Comparison of ENCODE assay signal across 7 cellular contexts in genomic region chr1:228213917-228214808, GRCh38. TPM values are rescaled to one million over a fixed set of nuclear protein-coding genes. Genes with fewer than 3 reads are reported as not detected.
DNase-seq lines count a peak whose midpoint lies in the region; ATAC-seq and TF ChIP-seq lines count a peak whose summit lies in the region.

No MANE protein-coding gene starts in this region.

- H3K9me3 ChIP-seq in HCT116 (ENCODE audit: control insufficient read depth in 1 of 2, insufficient read depth in 1 of 2, low read depth in 1 of 2, low read length in 2 of 2), result no peaks in the 10 kb centered on the region
- no peaks in the 10 kb centered on the region for H3K9me3 ChIP-seq in right cardiac atrium (ENCODE audit: control insufficient read depth, low read length)

- no peaks in the 10 kb centered on the region for H3K9me2 ChIP-seq in HCT116 (ENCODE audit: insufficient read depth)

- H3K79me2 ChIP-seq in HCT116 (ENCODE audit: insufficient read depth, low read length), result no peaks in the 10 kb centered on the region

- no peak for TF ChIP-seq POLR2A in HCT116 (IDR thresholded peaks at IDR 0.05; ENCODE audit: borderline replicate concordance, extremely low read depth, insufficient read depth, insufficient read length)

- DNase-seq in HCT116 (ENCODE audit: low read depth, low spot score), result no peak
- peak; percentile 39 for DNase-seq in activated CD8-positive, alpha-beta T cell treated with anti-CD3 and anti-CD28 coated beads for 36 hours
- DNase-seq in right cardiac atrium, result peak in 1 of 3 donors; percentile 50
- DNase-seq in stimulated activated effector memory CD8-positive, alpha-beta T cell treated with anti-CD3 and anti-CD28 coated beads, Interleukin-12 subunit alpha, Interleukin-12 subunit beta, amount 100 ng/mL, for 72 hours (ENCODE audit: low spot score in 2 of 2), result no peak
- no peak for DNase-seq in NCI-H526 (lab: John Stamatoyannopoulos, UW)

- no peak for TF ChIP-seq CTCF in HCT116 (IDR thresholded peaks at IDR 0.05 in 2 of 3, conservative IDR thresholded peaks at IDR 0.05 in 1 of 3; ENCODE audit: borderline replicate concordance in 1 of 3, insufficient read depth in 1 of 3, low read depth in 2 of 3, low read length in 2 of 3)
- no peak for TF ChIP-seq CTCF in activated CD8-positive, alpha-beta T cell treated with anti-CD3 and anti-CD28 coated beads for 36 hours (IDR thresholded peaks at IDR 0.05)

- peak overlapping the region; percentile 47; the same call in 1 of the 2 replicates for H3K27ac ChIP-seq in HCT116 (ENCODE audit: low read depth, low read length)
- H3K27ac ChIP-seq in right cardiac atrium (ENCODE audit: low read length), result no peak overlapping the region

- peak overlapping the region; percentile 83 for H3K4me3 Mint-ChIP-seq in activated CD8-positive, alpha-beta T cell treated with anti-CD3 and anti-CD28 coated beads for 36 hours
- H3K4me3 Mint-ChIP-seq in stimulated activated effector memory CD8-positive, alpha-beta T cell treated with anti-CD3 and anti-CD28 coated beads, Interleukin-12 subunit alpha, Interleukin-12 subunit beta, amount 100 ng/mL, for 72 hours, result peak overlapping the region; percentile 83

- H2AFZ ChIP-seq in HCT116 (ENCODE audit: low read depth, low read length, poor library complexity, severe bottlenecking), result no peak overlapping the region

- H3K9ac ChIP-seq in HCT116 (ENCODE audit: low read length), result peak overlapping the region; percentile 25; the same call in 1 of the 2 replicates

- peaks cover 5% of the 10 kb centered on the region for H3K4me1 Mint-ChIP-seq in activated CD8-positive, alpha-beta T cell treated with anti-CD3 and anti-CD28 coated beads for 36 hours (ENCODE audit: low read depth)
- peaks cover 11% of the 10 kb centered on the region for H3K4me1 Mint-ChIP-seq in stimulated activated effector memory CD8-positive, alpha-beta T cell treated with anti-CD3 and anti-CD28 coated beads, Interleukin-12 subunit alpha, Interleukin-12 subunit beta, amount 100 ng/mL, for 72 hours

- H3K36me3 Mint-ChIP-seq in activated CD8-positive, alpha-beta T cell treated with anti-CD3 and anti-CD28 coated beads for 36 hours (ENCODE audit: low read depth), result peaks cover 1% of the 10 kb centered on the region
- no peaks in the 10 kb centered on the region for H3K36me3 Mint-ChIP-seq in stimulated activated effector memory CD8-positive, alpha-beta T cell treated with anti-CD3 and anti-CD28 coated beads, Interleukin-12 subunit alpha, Interleukin-12 subunit beta, amount 100 ng/mL, for 72 hours

- H4K20me1 ChIP-seq in HCT116 (ENCODE audit: insufficient read depth), result no peaks in the 10 kb centered on the region

- H3K36me3 ChIP-seq in HCT116 (ENCODE audit: control insufficient read depth in 1 of 2, insufficient read depth in 2 of 2, low read length in 2 of 2), result no peaks in the 10 kb centered on the region; a peak in 1 of 4 replicates

- H3K9me3 Mint-ChIP-seq in activated CD8-positive, alpha-beta T cell treated with anti-CD3 and anti-CD28 coated beads for 36 hours, result no peaks in the 10 kb centered on the region
- no peaks in the 10 kb centered on the region for H3K9me3 Mint-ChIP-seq in stimulated activated effector memory CD8-positive, alpha-beta T cell treated with anti-CD3 and anti-CD28 coated beads, Interleukin-12 subunit alpha, Interleukin-12 subunit beta, amount 100 ng/mL, for 72 hours

- H3K27me3 ChIP-seq in HCT116 (ENCODE audit: insufficient read depth, low read length), result no peaks in the 10 kb centered on the region
- no peaks in the 10 kb centered on the region for H3K27me3 ChIP-seq in right cardiac atrium (ENCODE audit: control insufficient read depth, insufficient read depth)

- TSS peak; percentile 47 for BruUV-seq in HCT116 (replicated peaks; lab: Mats Ljungman, UMichigan)

- TF ChIP-seq RAD21 in HCT116 (IDR thresholded peaks at IDR 0.05; ENCODE audit: low read depth), result no peak

- H3K4me1 ChIP-seq in HCT116 (ENCODE audit: control insufficient read depth in 1 of 2, insufficient read depth in 2 of 2, low read length in 2 of 2), result peaks cover 20 to 32% of the 10 kb centered on the region in 2 experiments
- H3K4me1 ChIP-seq in right cardiac atrium (ENCODE audit: control insufficient read depth, insufficient read depth, low read length), result no peaks in the 10 kb centered on the region

- intact Hi-C loops in HCT116 (cut with micrococcal nuclease), result loop anchor here (5.0 kb wide), 1 partner anchor 243 kb away; a partner anchor contains a TSS
- intact Hi-C loops in activated CD8-positive, alpha-beta T cell treated with anti-CD3 and anti-CD28 coated beads for 36 hours (cut with micrococcal nuclease), result no loop called here
- intact Hi-C loops in right cardiac atrium (cut with DNase I), result no loop called here

- no peak overlapping the region for H3K27ac Mint-ChIP-seq in activated CD8-positive, alpha-beta T cell treated with anti-CD3 and anti-CD28 coated beads for 36 hours
- no peak overlapping the region for H3K27ac Mint-ChIP-seq in stimulated activated effector memory CD8-positive, alpha-beta T cell treated with anti-CD3 and anti-CD28 coated beads, Interleukin-12 subunit alpha, Interleukin-12 subunit beta, amount 100 ng/mL, for 72 hours

- WGBS in right cardiac atrium, result 44% methylated on average over 48 of the region's 48 CpGs

- ATAC-seq in HCT116 (no peak), right cardiac atrium (peak in 1 of 2 donors; percentile 1), GM21526 (IDR thresholded peaks at IDR 0.05; ENCODE audit: low FRiP score, unreplicated experiment) (no peak), HG02970 (IDR thresholded peaks at IDR 0.05; ENCODE audit: low FRiP score, unreplicated experiment) (no peak)
- ATAC-seq in activated CD8-positive, alpha-beta T cell treated with anti-CD3 and anti-CD28 coated beads for 36 hours, result no peak
- ATAC-seq in stimulated activated effector memory CD8-positive, alpha-beta T cell treated with anti-CD3 and anti-CD28 coated beads, Interleukin-12 subunit alpha, Interleukin-12 subunit beta, amount 100 ng/mL, for 72 hours, result no peak

- RAD21 ChIA-PET in HCT116 (lab: Charles Lee; ENCODE audit: low non-redundant PET in 1 of 2, low total read pairs in 2 of 2, uncharacterized antibody in 2 of 2, unreplicated experiment in 2 of 2), result no interaction called here

- peak overlapping the region; percentile 47 for H3K4me2 ChIP-seq in HCT116 (ENCODE audit: low read length)

- CTCF ChIA-PET in HCT116 (lab: Charles Lee), result interaction anchor here (0.5 to 1.2 kb wide), 10 partner anchors 9 to 179 kb away, joined by 3 to 5 read pairs (median 3); partner anchors contain the start of gene IBA57
- CTCF ChIA-PET in activated CD8-positive, alpha-beta T cell treated with anti-CD3 and anti-CD28 coated beads for 36 hours (lab: Charles Lee), result interaction anchor here (0.5 to 1.3 kb wide), 7 partner anchors 10 to 215 kb away, joined by 3 to 5 read pairs (median 4); no protein-coding TSS in a partner anchor

- H3K4me3 ChIP-seq in HCT116 (replicated peaks in 1 of 2; ENCODE audit: low read depth in 1 of 2, low read length in 2 of 2) (peak overlapping the region; percentile 23 to 37; a peak in 3 of 4 replicates), right cardiac atrium (ENCODE audit: low read length) (peak overlapping the region; percentile 3)

- POLR2A ChIA-PET in HCT116 (lab: Charles Lee), result interaction anchor here (0.9 kb wide), 1 partner anchor 11 kb away, joined by 4 read pairs; no protein-coding TSS in a partner anchor
- POLR2A ChIA-PET in activated CD8-positive, alpha-beta T cell treated with anti-CD3 and anti-CD28 coated beads for 36 hours (lab: Charles Lee), result interaction anchor here (1.0 kb wide), 1 partner anchor 77 kb away, joined by 3 read pairs; no protein-coding TSS in a partner anchor

- no peaks in the 10 kb centered on the region for H3K27me3 Mint-ChIP-seq in activated CD8-positive, alpha-beta T cell treated with anti-CD3 and anti-CD28 coated beads for 36 hours

TF ChIP-seq in HCT116, 20 proteins besides CTCF, POLR2A, EP300 and RAD21:
- no peak for TF ChIP-seq CEBPB (IDR thresholded peaks at IDR 0.05; ENCODE audit: low read depth)
- TF ChIP-seq POLR2AphosphoS5 (IDR thresholded peaks at IDR 0.05; ENCODE audit: low read depth, low read length), result no peak
- TF ChIP-seq SP1 (IDR thresholded peaks at IDR 0.05; ENCODE audit: low read depth), result no peak
- no peak for TF ChIP-seq SIN3A (IDR thresholded peaks at IDR 0.05; ENCODE audit: low read depth)

RNA-seq across cellular contexts. Expression of gene OBSCN, which starts 6.3 kb away (rescaled TPM):
- total RNA-seq in HCT116 (2021; ENCODE audit: unreplicated experiment) (16.6 TPM), right cardiac atrium (100 to 1,000 TPM; 144 to 196 (median 183) TPM)
- 10.3 and 10.5 TPM in 2 replicates for polyA plus RNA-seq in HCT116 (2012)
- 10 to 100 TPM; 21.6 to 23.7 TPM for total RNA-seq in activated CD8-positive, alpha-beta T cell treated with anti-CD3 and anti-CD28 coated beads for 36 hours
- 234 TPM for polyA plus RNA-seq in right cardiac atrium

RNA-seq across cellular contexts. Expression of gene IBA57, which starts 48.6 kb away (rescaled TPM):
- total RNA-seq in HCT116 (2021; ENCODE audit: unreplicated experiment) (11.6 TPM), right cardiac atrium (10 to 100 TPM in 2 of 4 donors, 1 to 10 TPM in 2; 8.3 to 12.0 (median 10.3) TPM)
- polyA plus RNA-seq in HCT116 (2012), result 6.6 and 8.7 TPM in 2 replicates
- total RNA-seq in activated CD8-positive, alpha-beta T cell treated with anti-CD3 and anti-CD28 coated beads for 36 hours, result 10 to 100 TPM in 1 of 2 experiments, 1 to 10 TPM in 1; 9.7 to 10.8 TPM
- polyA plus RNA-seq in right cardiac atrium, result 4.5 TPM
